9 cellular contexts compared by ENCODE assay signal in genomic region chr19:38433268-38433733, GRCh38. TPM values are rescaled to one million over a fixed set of nuclear protein-coding genes. Genes with fewer than 3 reads are reported as not detected.
DNase-seq lines count a peak whose midpoint lies in the region; ATAC-seq, FAIRE-seq and TF ChIP-seq lines count a peak whose summit lies in the region.
"Had no signal": no experiment of that assay in that cellular context is flagged by ENCODE, and none has a peak within 500 bp of the region (broad histone marks: within the 10 kb centered on the region; RNA-seq: fewer than 3 reads in every experiment).

Gene RYR1 (plus strand): TSS chr19:38433691. CDS start chr19:38433830, 139 bp downstream.

- H3K4me1 ChIP-seq in RWPE2 (ENCODE audit: insufficient read depth, poor library complexity, severe bottlenecking) (no peaks in the 10 kb centered on the region), keratinocyte (ENCODE audit: control insufficient read depth, extremely low read depth, insufficient read depth, low read length) (no peaks in the 10 kb centered on the region), vagina (no peaks in the 10 kb centered on the region)

- no peaks in the 10 kb centered on the region for H3K36me3 ChIP-seq in RWPE2 (ENCODE audit: low read depth)
- no peaks in the 10 kb centered on the region for H3K36me3 ChIP-seq in keratinocyte (ENCODE audit: control insufficient read depth in 2 of 2, extremely low read depth in 1 of 2, insufficient read depth in 2 of 2, low read length in 2 of 2)
- H3K36me3 ChIP-seq in vagina, result no peaks in the 10 kb centered on the region

- H3K9me3 ChIP-seq in RWPE2 (ENCODE audit: severe bottlenecking) (no peaks in the 10 kb centered on the region), keratinocyte (ENCODE audit: control insufficient read depth, low read depth, low read length) (no peaks in the 10 kb centered on the region), vagina (no peaks in the 10 kb centered on the region)

- peaks cover 5% of the 10 kb centered on the region for H3K27me3 ChIP-seq in RWPE2 (ENCODE audit: insufficient read depth, poor library complexity, severe bottlenecking)
- H3K27me3 ChIP-seq in keratinocyte (ENCODE audit: control insufficient read depth, extremely low read depth, insufficient read depth, low read length), result peaks cover 14% of the 10 kb centered on the region
- H3K27me3 ChIP-seq in vagina, result no peaks in the 10 kb centered on the region

- ATAC-seq in RWPE2 (ENCODE audit: low read depth), result peak; percentile 79
- no peak for ATAC-seq in GM18505 (IDR thresholded peaks at IDR 0.05; ENCODE audit: unreplicated experiment)
- no peak for ATAC-seq in HG03432 (IDR thresholded peaks at IDR 0.05; ENCODE audit: unreplicated experiment)

- no peak for TF ChIP-seq CTCF in RWPE2 (IDR thresholded peaks at IDR 0.05; ENCODE audit: poor library complexity, severe bottlenecking)
- TF ChIP-seq CTCF in keratinocyte (optimal IDR thresholded peaks at IDR 0.05 in 1 of 3, IDR thresholded peaks at IDR 0.05 in 1 of 3, conservative IDR thresholded peaks at IDR 0.05 in 1 of 3; ENCODE audit: extremely low read depth in 1 of 3, insufficient read depth in 2 of 3, low read length in 3 of 3), result no peak
- no peak for TF ChIP-seq CTCF in vagina (IDR thresholded peaks at IDR 0.05)

- H2AFZ ChIP-seq in keratinocyte (ENCODE audit: control insufficient read depth, low read length), result no peak within 1 kb of the TSS

- dilution Hi-C loops in keratinocyte (cut with MboI; ENCODE audit: extremely low pct_ligation_motif_present, low sequenced_read_pairs), result no loop called here

- no peak for FAIRE-seq in keratinocyte (lab: Jason Lieb, UNC)

- DNase-seq in GM03348 (ENCODE audit: low spot score) (peak; percentile 79), RWPE2 (ENCODE audit: low spot score) (no peak), amygdala (lab: John Stamatoyannopoulos, UW) (peak in 45 of 56 donors; percentile 2 to 71 (median 25)), keratinocyte (ENCODE audit: low read depth, low spot score) (no peak), vagina (ENCODE audit: extremely low spot score in 2 of 2) (no peak)
- DNase-seq in stimulated activated CD8-positive, alpha-beta memory T cell treated with anti-CD3 and anti-CD28 coated beads, Interleukin-4, amount 100 ng/mL, for 48 hours, result peak; percentile 79

- peak within 1 kb of the TSS; percentile 16 for H3K4me2 ChIP-seq in keratinocyte (ENCODE audit: control insufficient read depth, extremely low read depth, insufficient read depth, low read depth, low read length)

- H3K79me2 ChIP-seq in keratinocyte (ENCODE audit: control insufficient read depth, insufficient read depth, low read length), result no peaks in the 10 kb centered on the region

- H4K20me1 ChIP-seq in keratinocyte (ENCODE audit: control insufficient read depth, extremely low read depth, insufficient read depth, low read length), result no peaks in the 10 kb centered on the region

- H3K9me1 ChIP-seq in keratinocyte (ENCODE audit: control insufficient read depth, extremely low read depth, insufficient read depth, low read length), result no peaks in the 10 kb centered on the region

- intact Hi-C loops in vagina (cut with DNase I), result no loop called here

- H3K4me3 ChIP-seq in RWPE2 (ENCODE audit: severe bottlenecking) (no peak within 1 kb of the TSS), keratinocyte (ENCODE audit: control insufficient read depth in 2 of 3, extremely low read depth in 1 of 3, insufficient read depth in 2 of 3, low read depth in 1 of 3, low read length in 3 of 3) (no peak within 1 kb of the TSS), vagina (no peak within 1 kb of the TSS)

- no peak within 1 kb of the TSS for H3K27ac ChIP-seq in RWPE2 (ENCODE audit: poor library complexity, severe bottlenecking)
- H3K27ac ChIP-seq in keratinocyte (ENCODE audit: control insufficient read depth, insufficient read depth, low read length), result no peak within 1 kb of the TSS
- H3K27ac ChIP-seq in vagina, result no peak within 1 kb of the TSS

- no peak within 1 kb of the TSS for H3K9ac ChIP-seq in keratinocyte (ENCODE audit: control insufficient read depth, extremely low read depth, insufficient read depth, low read length)

- no peak for TF ChIP-seq POLR2A in GM18505 (IDR thresholded peaks at IDR 0.05; ENCODE audit: borderline replicate concordance, extremely low read depth, insufficient read depth, insufficient read length)
- no peak for TF ChIP-seq POLR2A in vagina (IDR thresholded peaks at IDR 0.05)

RNA-seq across cellular contexts. Expression of gene RYR1, which starts in this region (rescaled TPM):
- 0.32 to 0.75 TPM (median 0.41 TPM) in 3 replicates for polyA plus RNA-seq in keratinocyte
- polyA plus RNA-seq in keratinocyte (2011; ENCODE audit: low read depth), result 1.8 TPM
- polyA plus RNA-seq in keratinocyte (2011; cell fraction: cytosol; rRNA removed), result 0.09 and 0.48 TPM in 2 replicates
- 1.3 and 1.6 TPM in 2 replicates for polyA plus RNA-seq in keratinocyte (2011; cell fraction: nucleus; rRNA removed)
- polyA plus RNA-seq in keratinocyte (2012; ENCODE audit: low replicate concordance), result 0.99 and 3.5 TPM in 2 replicates
- polyA minus RNA-seq in keratinocyte, result 0.10 to 1.2 TPM (median 0.30 TPM) in 3 replicates
- polyA minus RNA-seq in keratinocyte (2011; cell fraction: cytosol; rRNA and poly(A)+ RNA removed), result 0.19 TPM
- polyA minus RNA-seq in keratinocyte (2011; cell fraction: nucleus; rRNA and poly(A)+ RNA removed), result 0.11 and 0.16 TPM in 2 replicates
- 1.5 TPM for total RNA-seq in vagina
- total RNA-seq: dermis microvascular lymphatic vessel endothelial cell had no signal

Comparison
In these comparisons a context has a peak if more than half of its experiments do, and no peak if none do; other contexts are left out.
1. DNase-seq: peak in GM03348 (single experiment), amygdala (45 of 56) and stimulated activated CD8-positive, alpha-beta memory T cell treated with anti-CD3 and anti-CD28 coated beads, Interleukin-4, amount 100 ng/mL, for 48 hours (single experiment); none in RWPE2 (single experiment), keratinocyte (single experiment) and vagina (0 of 2).